ENCODE assay signal across 1 cellular context in the genomic region with DNA sequence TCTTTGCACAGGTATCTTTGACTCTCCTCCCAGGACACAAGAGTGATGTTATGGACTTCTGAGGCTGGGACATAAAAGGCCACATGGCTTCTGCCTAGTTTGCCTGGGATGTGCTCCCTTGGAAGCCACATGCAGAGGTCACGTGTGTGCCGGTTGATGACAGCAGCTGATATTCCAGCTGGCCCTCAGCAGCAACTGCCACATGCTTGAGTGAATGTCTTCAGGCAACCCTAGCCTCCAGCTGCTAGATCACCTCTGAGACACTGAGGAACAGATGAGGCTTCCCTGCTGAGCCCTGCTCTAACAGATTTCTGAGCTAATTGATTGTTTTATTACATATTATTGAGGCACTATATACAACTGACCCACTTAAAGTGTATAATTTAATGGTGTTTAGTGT.
TF ChIP-seq lines count a peak whose summit lies in the region.

No MANE protein-coding gene starts in this region.

TF ChIP-seq in K562, 482 proteins besides CTCF, POLR2A, EP300 and RAD21 (continues in another document):
- TF ChIP-seq GTF2A2 (tag; IDR thresholded peaks at IDR 0.05) (no peak), CBFA2T2 (conservative IDR thresholded peaks at IDR 0.05) (peak; percentile 61), SUPT5H (IDR thresholded peaks at IDR 0.05) (no peak), DPF2 (IDR thresholded peaks at IDR 0.05) (no peak), KLF6 (CRISPR knock-in tag; IDR thresholded peaks at IDR 0.05; ENCODE audit: borderline replicate concordance) (no peak), CBX2 (IDR thresholded peaks at IDR 0.05; ENCODE audit: insufficient read depth, low read length, poor library complexity, severe bottlenecking) (no peak), SAP30 (IDR thresholded peaks at IDR 0.05; ENCODE audit: borderline replicate concordance, insufficient read depth, low read depth, low read length, poor library complexity, severe bottlenecking) (no peak), FOXK2 (conservative IDR thresholded peaks at IDR 0.05 in 1 of 2, IDR thresholded peaks at IDR 0.05 in 1 of 2; ENCODE audit: low read depth in 2 of 2) (peak in 1 of 2 experiments; percentile 72; a peak in 3 of 4 replicates), JUND (IDR thresholded peaks at IDR 0.05; ENCODE audit: borderline replicate concordance, low read depth, low read length) (no peak), JUND (tag; IDR thresholded peaks at IDR 0.05; ENCODE audit: borderline replicate concordance, low read depth, low read length) (no peak; the same call in 2 of the 3 replicates), PCBP1 (IDR thresholded peaks at IDR 0.05; ENCODE audit: low read depth, low read length, poor library complexity, severe bottlenecking) (no peak), POLR2B (IDR thresholded peaks at IDR 0.05; ENCODE audit: low read depth, partially characterized antibody) (no peak), RAD51 (IDR thresholded peaks at IDR 0.05; ENCODE audit: borderline replicate concordance, low read depth) (peak; percentile 83), SRF (CRISPR knock-in tag; IDR thresholded peaks at IDR 0.05) (no peak), ZNF717 (CRISPR knock-in tag; IDR thresholded peaks at IDR 0.05) (no peak), TRIM24 (IDR thresholded peaks at IDR 0.05) (no peak), MEIS2 (IDR thresholded peaks at IDR 0.05; ENCODE audit: partially characterized antibody) (peak; percentile 42), KLF10 (CRISPR knock-in tag; IDR thresholded peaks at IDR 0.05) (no peak), OTX1 (CRISPR knock-in tag; IDR thresholded peaks at IDR 0.05) (no peak), DDX20 (tag; IDR thresholded peaks at IDR 0.05; ENCODE audit: low read depth) (no peak), NR3C1 (CRISPR knock-in tag; IDR thresholded peaks at IDR 0.05) (no peak), MEF2D (tag; conservative IDR thresholded peaks at IDR 0.05; ENCODE audit: low read depth) (no peak), ETS2 (tag; IDR thresholded peaks at IDR 0.05; ENCODE audit: borderline replicate concordance, poor library complexity, severe bottlenecking) (no peak), ZKSCAN3 (CRISPR knock-in tag; IDR thresholded peaks at IDR 0.05) (no peak), TAF9B (IDR thresholded peaks at IDR 0.05; ENCODE audit: partially characterized antibody) (peak; percentile 88), ZNF175 (CRISPR knock-in tag; IDR thresholded peaks at IDR 0.05; ENCODE audit: low read depth) (no peak), BCL6 (CRISPR knock-in tag; IDR thresholded peaks at IDR 0.05) (no peak), TAL1 (IDR thresholded peaks at IDR 0.05) (no peak), CREB1 (IDR thresholded peaks at IDR 0.05) (no peak), CREB1 (CRISPR knock-in tag; IDR thresholded peaks at IDR 0.05) (no peak), NR2C2 (CRISPR knock-in tag; IDR thresholded peaks at IDR 0.05) (no peak), NR2C2 (tag; IDR thresholded peaks at IDR 0.05) (no peak), HDAC1 (IDR thresholded peaks at IDR 0.05) (peak in 1 of 2 experiments; percentile 61; a peak in 1 of 4 replicates), RCOR1 (IDR thresholded peaks at IDR 0.05; ENCODE audit: borderline replicate concordance in 1 of 2, low read depth in 2 of 2, low read length in 2 of 2) (0 out of 4 replicates have a peak, but pooled peaks of 1 of the 2 experiments have one; percentile 31), PYGO2 (tag; IDR thresholded peaks at IDR 0.05) (no peak), IFI16 (CRISPR knock-in tag; IDR thresholded peaks at IDR 0.05) (no peak)
- TF ChIP-seq, protein P1, sequence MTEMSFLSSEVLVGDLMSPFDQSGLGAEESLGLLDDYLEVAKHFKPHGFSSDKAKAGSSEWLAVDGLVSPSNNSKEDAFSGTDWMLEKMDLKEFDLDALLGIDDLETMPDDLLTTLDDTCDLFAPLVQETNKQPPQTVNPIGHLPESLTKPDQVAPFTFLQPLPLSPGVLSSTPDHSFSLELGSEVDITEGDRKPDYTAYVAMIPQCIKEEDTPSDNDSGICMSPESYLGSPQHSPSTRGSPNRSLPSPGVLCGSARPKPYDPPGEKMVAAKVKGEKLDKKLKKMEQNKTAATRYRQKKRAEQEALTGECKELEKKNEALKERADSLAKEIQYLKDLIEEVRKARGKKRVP (CRISPR knock-in tag; IDR thresholded peaks at IDR 0.05): no peak
- TF ChIP-seq, protein P2, sequence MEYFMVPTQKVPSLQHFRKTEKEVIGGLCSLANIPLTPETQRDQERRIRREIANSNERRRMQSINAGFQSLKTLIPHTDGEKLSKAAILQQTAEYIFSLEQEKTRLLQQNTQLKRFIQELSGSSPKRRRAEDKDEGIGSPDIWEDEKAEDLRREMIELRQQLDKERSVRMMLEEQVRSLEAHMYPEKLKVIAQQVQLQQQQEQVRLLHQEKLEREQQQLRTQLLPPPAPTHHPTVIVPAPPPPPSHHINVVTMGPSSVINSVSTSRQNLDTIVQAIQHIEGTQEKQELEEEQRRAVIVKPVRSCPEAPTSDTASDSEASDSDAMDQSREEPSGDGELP (CRISPR knock-in tag; IDR thresholded peaks at IDR 0.05; ENCODE audit: borderline replicate concordance): peak; percentile 92
- TF ChIP-seq, protein P3, sequence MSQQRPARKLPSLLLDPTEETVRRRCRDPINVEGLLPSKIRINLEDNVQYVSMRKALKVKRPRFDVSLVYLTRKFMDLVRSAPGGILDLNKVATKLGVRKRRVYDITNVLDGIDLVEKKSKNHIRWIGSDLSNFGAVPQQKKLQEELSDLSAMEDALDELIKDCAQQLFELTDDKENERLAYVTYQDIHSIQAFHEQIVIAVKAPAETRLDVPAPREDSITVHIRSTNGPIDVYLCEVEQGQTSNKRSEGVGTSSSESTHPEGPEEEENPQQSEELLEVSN (IDR thresholded peaks at IDR 0.05; ENCODE audit: borderline replicate concordance in 1 of 2, extremely low read depth in 1 of 2, insufficient read depth in 1 of 2, insufficient read length in 1 of 2, low read depth in 1 of 2, low read length in 1 of 2, poor library complexity in 1 of 2, severe bottlenecking in 1 of 2): peak; percentile 45 to 73
- TF ChIP-seq, protein P4, sequence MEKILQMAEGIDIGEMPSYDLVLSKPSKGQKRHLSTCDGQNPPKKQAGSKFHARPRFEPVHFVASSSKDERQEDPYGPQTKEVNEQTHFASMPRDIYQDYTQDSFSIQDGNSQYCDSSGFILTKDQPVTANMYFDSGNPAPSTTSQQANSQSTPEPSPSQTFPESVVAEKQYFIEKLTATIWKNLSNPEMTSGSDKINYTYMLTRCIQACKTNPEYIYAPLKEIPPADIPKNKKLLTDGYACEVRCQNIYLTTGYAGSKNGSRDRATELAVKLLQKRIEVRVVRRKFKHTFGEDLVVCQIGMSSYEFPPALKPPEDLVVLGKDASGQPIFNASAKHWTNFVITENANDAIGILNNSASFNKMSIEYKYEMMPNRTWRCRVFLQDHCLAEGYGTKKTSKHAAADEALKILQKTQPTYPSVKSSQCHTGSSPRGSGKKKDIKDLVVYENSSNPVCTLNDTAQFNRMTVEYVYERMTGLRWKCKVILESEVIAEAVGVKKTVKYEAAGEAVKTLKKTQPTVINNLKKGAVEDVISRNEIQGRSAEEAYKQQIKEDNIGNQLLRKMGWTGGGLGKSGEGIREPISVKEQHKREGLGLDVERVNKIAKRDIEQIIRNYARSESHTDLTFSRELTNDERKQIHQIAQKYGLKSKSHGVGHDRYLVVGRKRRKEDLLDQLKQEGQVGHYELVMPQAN (IDR thresholded peaks at IDR 0.05; ENCODE audit: borderline replicate concordance): peak; percentile 58; the same call in 1 of the 2 replicates
- TF ChIP-seq, protein P5, sequence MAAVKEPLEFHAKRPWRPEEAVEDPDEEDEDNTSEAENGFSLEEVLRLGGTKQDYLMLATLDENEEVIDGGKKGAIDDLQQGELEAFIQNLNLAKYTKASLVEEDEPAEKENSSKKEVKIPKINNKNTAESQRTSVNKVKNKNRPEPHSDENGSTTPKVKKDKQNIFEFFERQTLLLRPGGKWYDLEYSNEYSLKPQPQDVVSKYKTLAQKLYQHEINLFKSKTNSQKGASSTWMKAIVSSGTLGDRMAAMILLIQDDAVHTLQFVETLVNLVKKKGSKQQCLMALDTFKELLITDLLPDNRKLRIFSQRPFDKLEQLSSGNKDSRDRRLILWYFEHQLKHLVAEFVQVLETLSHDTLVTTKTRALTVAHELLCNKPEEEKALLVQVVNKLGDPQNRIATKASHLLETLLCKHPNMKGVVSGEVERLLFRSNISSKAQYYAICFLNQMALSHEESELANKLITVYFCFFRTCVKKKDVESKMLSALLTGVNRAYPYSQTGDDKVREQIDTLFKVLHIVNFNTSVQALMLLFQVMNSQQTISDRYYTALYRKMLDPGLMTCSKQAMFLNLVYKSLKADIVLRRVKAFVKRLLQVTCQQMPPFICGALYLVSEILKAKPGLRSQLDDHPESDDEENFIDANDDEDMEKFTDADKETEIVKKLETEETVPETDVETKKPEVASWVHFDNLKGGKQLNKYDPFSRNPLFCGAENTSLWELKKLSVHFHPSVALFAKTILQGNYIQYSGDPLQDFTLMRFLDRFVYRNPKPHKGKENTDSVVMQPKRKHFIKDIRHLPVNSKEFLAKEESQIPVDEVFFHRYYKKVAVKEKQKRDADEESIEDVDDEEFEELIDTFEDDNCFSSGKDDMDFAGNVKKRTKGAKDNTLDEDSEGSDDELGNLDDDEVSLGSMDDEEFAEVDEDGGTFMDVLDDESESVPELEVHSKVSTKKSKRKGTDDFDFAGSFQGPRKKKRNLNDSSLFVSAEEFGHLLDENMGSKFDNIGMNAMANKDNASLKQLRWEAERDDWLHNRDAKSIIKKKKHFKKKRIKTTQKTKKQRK (IDR thresholded peaks at IDR 0.05; ENCODE audit: borderline replicate concordance, low read depth, low read length): no peak
- TF ChIP-seq, protein P6, sequence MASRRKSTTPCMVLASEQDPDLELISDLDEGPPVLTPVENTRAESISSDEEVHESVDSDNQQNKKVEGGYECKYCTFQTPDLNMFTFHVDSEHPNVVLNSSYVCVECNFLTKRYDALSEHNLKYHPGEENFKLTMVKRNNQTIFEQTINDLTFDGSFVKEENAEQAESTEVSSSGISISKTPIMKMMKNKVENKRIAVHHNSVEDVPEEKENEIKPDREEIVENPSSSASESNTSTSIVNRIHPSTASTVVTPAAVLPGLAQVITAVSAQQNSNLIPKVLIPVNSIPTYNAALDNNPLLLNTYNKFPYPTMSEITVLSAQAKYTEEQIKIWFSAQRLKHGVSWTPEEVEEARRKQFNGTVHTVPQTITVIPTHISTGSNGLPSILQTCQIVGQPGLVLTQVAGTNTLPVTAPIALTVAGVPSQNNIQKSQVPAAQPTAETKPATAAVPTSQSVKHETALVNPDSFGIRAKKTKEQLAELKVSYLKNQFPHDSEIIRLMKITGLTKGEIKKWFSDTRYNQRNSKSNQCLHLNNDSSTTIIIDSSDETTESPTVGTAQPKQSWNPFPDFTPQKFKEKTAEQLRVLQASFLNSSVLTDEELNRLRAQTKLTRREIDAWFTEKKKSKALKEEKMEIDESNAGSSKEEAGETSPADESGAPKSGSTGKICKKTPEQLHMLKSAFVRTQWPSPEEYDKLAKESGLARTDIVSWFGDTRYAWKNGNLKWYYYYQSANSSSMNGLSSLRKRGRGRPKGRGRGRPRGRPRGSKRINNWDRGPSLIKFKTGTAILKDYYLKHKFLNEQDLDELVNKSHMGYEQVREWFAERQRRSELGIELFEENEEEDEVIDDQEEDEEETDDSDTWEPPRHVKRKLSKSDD (conservative IDR thresholded peaks at IDR 0.05; ENCODE audit: low read length): no peak
- TF ChIP-seq, protein P7, sequence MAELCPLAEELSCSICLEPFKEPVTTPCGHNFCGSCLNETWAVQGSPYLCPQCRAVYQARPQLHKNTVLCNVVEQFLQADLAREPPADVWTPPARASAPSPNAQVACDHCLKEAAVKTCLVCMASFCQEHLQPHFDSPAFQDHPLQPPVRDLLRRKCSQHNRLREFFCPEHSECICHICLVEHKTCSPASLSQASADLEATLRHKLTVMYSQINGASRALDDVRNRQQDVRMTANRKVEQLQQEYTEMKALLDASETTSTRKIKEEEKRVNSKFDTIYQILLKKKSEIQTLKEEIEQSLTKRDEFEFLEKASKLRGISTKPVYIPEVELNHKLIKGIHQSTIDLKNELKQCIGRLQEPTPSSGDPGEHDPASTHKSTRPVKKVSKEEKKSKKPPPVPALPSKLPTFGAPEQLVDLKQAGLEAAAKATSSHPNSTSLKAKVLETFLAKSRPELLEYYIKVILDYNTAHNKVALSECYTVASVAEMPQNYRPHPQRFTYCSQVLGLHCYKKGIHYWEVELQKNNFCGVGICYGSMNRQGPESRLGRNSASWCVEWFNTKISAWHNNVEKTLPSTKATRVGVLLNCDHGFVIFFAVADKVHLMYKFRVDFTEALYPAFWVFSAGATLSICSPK (IDR thresholded peaks at IDR 0.05; ENCODE audit: borderline replicate concordance): no peak
- TF ChIP-seq, protein P8, sequence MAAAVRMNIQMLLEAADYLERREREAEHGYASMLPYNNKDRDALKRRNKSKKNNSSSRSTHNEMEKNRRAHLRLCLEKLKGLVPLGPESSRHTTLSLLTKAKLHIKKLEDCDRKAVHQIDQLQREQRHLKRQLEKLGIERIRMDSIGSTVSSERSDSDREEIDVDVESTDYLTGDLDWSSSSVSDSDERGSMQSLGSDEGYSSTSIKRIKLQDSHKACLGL (CRISPR knock-in tag; IDR thresholded peaks at IDR 0.05; ENCODE audit: borderline replicate concordance, poor library complexity, severe bottlenecking): peak; percentile 11
- TF ChIP-seq, protein P9, sequence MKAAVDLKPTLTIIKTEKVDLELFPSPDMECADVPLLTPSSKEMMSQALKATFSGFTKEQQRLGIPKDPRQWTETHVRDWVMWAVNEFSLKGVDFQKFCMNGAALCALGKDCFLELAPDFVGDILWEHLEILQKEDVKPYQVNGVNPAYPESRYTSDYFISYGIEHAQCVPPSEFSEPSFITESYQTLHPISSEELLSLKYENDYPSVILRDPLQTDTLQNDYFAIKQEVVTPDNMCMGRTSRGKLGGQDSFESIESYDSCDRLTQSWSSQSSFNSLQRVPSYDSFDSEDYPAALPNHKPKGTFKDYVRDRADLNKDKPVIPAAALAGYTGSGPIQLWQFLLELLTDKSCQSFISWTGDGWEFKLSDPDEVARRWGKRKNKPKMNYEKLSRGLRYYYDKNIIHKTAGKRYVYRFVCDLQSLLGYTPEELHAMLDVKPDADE (conservative IDR thresholded peaks at IDR 0.05; ENCODE audit: control insufficient read depth, low read depth, low read length): no peak
- TF ChIP-seq, protein P10, sequence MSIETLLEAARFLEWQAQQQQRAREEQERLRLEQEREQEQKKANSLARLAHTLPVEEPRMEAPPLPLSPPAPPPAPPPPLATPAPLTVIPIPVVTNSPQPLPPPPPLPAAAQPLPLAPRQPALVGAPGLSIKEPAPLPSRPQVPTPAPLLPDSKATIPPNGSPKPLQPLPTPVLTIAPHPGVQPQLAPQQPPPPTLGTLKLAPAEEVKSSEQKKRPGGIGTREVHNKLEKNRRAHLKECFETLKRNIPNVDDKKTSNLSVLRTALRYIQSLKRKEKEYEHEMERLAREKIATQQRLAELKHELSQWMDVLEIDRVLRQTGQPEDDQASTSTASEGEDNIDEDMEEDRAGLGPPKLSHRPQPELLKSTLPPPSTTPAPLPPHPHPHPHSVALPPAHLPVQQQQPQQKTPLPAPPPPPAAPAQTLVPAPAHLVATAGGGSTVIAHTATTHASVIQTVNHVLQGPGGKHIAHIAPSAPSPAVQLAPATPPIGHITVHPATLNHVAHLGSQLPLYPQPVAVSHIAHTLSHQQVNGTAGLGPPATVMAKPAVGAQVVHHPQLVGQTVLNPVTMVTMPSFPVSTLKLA (conservative IDR thresholded peaks at IDR 0.05): peak; percentile 82 to 85
- TF ChIP-seq, protein P11, sequence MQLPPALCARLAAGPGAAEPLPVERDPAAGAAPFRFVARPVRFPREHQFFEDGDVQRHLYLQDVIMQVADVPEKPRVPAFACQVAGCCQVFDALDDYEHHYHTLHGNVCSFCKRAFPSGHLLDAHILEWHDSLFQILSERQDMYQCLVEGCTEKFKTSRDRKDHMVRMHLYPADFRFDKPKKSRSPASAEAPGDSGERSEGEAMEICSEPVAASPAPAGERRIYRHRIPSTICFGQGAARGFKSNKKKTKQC (CRISPR knock-in tag; IDR thresholded peaks at IDR 0.05): no peak
